In the genomic region with DNA sequence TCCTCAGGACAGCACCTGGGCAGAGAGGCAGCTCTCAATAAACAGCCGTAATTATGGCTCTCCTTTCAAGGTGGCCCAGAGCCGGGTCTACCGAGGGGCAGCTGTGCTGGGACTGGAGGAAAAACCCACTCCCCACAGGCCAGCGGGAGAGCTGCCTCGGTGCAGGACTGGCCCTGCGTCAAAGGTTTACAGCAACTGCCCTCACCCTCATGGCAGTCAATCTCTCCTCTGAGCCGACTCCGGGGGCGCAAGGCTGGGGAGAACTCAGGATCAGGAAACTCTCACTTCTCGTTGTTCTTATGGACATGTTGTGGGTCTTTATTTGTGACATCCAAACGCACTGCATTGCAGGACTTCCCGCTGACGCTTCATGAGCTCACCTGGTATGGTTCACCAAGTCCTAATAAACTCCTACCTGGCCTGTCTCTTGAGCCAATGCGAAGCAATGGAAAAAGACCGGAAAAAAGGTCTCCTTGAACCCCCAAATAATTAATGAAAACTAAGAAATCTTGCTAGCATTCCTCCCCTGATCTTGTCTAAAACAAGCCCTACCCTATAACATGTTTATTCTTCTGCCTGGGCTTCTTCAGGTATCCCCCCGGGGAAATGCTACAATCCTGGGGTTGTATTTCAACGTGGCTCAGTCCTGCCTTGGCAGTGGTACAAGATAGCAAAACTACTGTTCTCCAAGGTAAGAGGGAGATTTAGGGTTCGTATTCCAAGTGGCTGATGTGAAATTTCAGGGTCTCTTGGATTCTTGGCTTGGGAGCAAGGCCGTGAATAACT, we compare ENCODE assay signal across 1 cellular context.
TF ChIP-seq lines count a peak whose summit lies in the region.

No MANE protein-coding gene starts in this region.

TF ChIP-seq in H1, 55 proteins besides CTCF, POLR2A, EP300 and RAD21:
- TF ChIP-seq CHD1 (IDR thresholded peaks at IDR 0.05; ENCODE audit: low read depth, low read length), result no peak
- TF ChIP-seq TEAD4 (IDR thresholded peaks at IDR 0.05; ENCODE audit: low read depth, low read length), result no peak
- TF ChIP-seq RFX5 (IDR thresholded peaks at IDR 0.05; ENCODE audit: borderline replicate concordance, low read depth, low read length), result no peak
- TF ChIP-seq TCF12 (IDR thresholded peaks at IDR 0.05; ENCODE audit: low read depth, low read length), result no peak
- no peak for TF ChIP-seq RNF2 (IDR thresholded peaks at IDR 0.05; ENCODE audit: borderline replicate concordance, low read depth, low read length, missing control alignments, poor library complexity, severe bottlenecking)
- no peak for TF ChIP-seq CBX8 (IDR thresholded peaks at IDR 0.05; ENCODE audit: borderline replicate concordance, low read depth, low read length)
- no peak for TF ChIP-seq CREB1 (IDR thresholded peaks at IDR 0.05)
- no peak for TF ChIP-seq SUZ12 (IDR thresholded peaks at IDR 0.05; ENCODE audit: low read length)
- no peak for TF ChIP-seq KDM1A (IDR thresholded peaks at IDR 0.05; ENCODE audit: borderline replicate concordance, low read length)
- TF ChIP-seq POU5F1 (IDR thresholded peaks at IDR 0.05; ENCODE audit: low read depth, low read length), result no peak
- TF ChIP-seq EZH2 (IDR thresholded peaks at IDR 0.05; ENCODE audit: low read depth, low read length, severe bottlenecking), result no peak
